1 cellular context compared by ENCODE assay signal in genomic region chr13:33394294-33394932, GRCh38.
TF ChIP-seq lines count a peak whose summit lies in the region.

No MANE protein-coding gene starts in this region.

TF ChIP-seq in GM23338, 12 proteins besides CTCF, POLR2A, EP300 and RAD21 (continued from another document):
- TF ChIP-seq ZNF462 (CRISPR knock-in tag; IDR thresholded peaks at IDR 0.05) (no peak), JUNB (IDR thresholded peaks at IDR 0.05; ENCODE audit: unreplicated experiment) (no peak), ETS1 (IDR thresholded peaks at IDR 0.05) (no peak), EZH2 (IDR thresholded peaks at IDR 0.05; ENCODE audit: low read depth, unreplicated experiment) (no peak), ZNF331 (CRISPR knock-in tag; IDR thresholded peaks at IDR 0.05; ENCODE audit: low read depth) (no peak), NANOG (IDR thresholded peaks at IDR 0.05; ENCODE audit: borderline replicate concordance) (no peak)
